ENCODE assay signal across 10 cellular contexts in genomic region chr3:69020424-69020823, GRCh38. TPM values are rescaled to one million over a fixed set of nuclear protein-coding genes. Genes with fewer than 3 reads are reported as not detected.
DNase-seq lines count a peak whose midpoint lies in the region; ATAC-seq and TF ChIP-seq lines count a peak whose summit lies in the region.
"Had no signal": no experiment of that assay in that cellular context is flagged by ENCODE, and none has a peak within 500 bp of the region (broad histone marks: within the 10 kb centered on the region; RNA-seq: fewer than 3 reads in every experiment).

No MANE protein-coding gene starts in this region.

- DNase-seq in BJ (ENCODE audit: low read depth): no peak
- no peak for DNase-seq in HFFc6
- peak; percentile 7 for DNase-seq in kidney glomerular epithelial cell (lab: John Stamatoyannopoulos, UW)
- DNase-seq in glomerular visceral epithelial cell (ENCODE audit: extremely low spot score): no peak
- DNase-seq in NCI-H1436 treated with DMSO at 0.1 percent for 48 hours (lab: John Stamatoyannopoulos, UW): no peak
- no peak for DNase-seq in DMS153 (lab: John Stamatoyannopoulos, UW)
- DNase-seq: head of caudate nucleus had no signal

- H3K27me3 ChIP-seq in BJ (ENCODE audit: control insufficient read depth, insufficient read depth, low read length): no peaks in the 10 kb centered on the region

- peaks cover 11% of the 10 kb centered on the region for H3K36me3 Mint-ChIP-seq in HFFc6 (ENCODE audit: low read depth)

- peak; percentile 34 for TF ChIP-seq CTCF in BJ (IDR thresholded peaks at IDR 0.05; ENCODE audit: insufficient read depth, low read depth, low read length)
- peak; percentile 73 for TF ChIP-seq CTCF in HFFc6 (IDR thresholded peaks at IDR 0.05)
- TF ChIP-seq CTCF in VCaP (conservative IDR thresholded peaks at IDR 0.05): peak; percentile 78

- no peak for ATAC-seq in GM21528 (IDR thresholded peaks at IDR 0.05; ENCODE audit: low FRiP score, unreplicated experiment)

- no peak overlapping the region for H3K4me3 Mint-ChIP-seq in HFFc6
- H3K4me3 Mint-ChIP-seq: mesothelial cell of epicardium had no signal

- POLR2A ChIA-PET in BJ (lab: Charles Lee): no interaction called here

- H3K36me3 ChIP-seq in BJ (ENCODE audit: control insufficient read depth, insufficient read depth, low read length): peaks cover 9% of the 10 kb centered on the region

- H3K27ac ChIP-seq in VCaP: no peak overlapping the region

- H3K9me3 Mint-ChIP-seq in HFFc6: no peaks in the 10 kb centered on the region
- H3K9me3 Mint-ChIP-seq: mesothelial cell of epicardium had no signal

- no peak overlapping the region for H3K4me3 ChIP-seq in BJ (ENCODE audit: low read depth, low read length)

- no peaks in the 10 kb centered on the region; the same call in 1 of the 2 replicates for H3K27me3 Mint-ChIP-seq in HFFc6 (ENCODE audit: insufficient read depth)

- CTCF ChIA-PET in BJ (lab: Yijun Ruan, JAX): no interaction called here

- H3K4me1 Mint-ChIP-seq in HFFc6 (ENCODE audit: low read depth): peaks cover 10% of the 10 kb centered on the region
- H3K4me1 Mint-ChIP-seq: mesothelial cell of epicardium had no signal

- no peak overlapping the region for H3K27ac Mint-ChIP-seq in HFFc6
- H3K27ac Mint-ChIP-seq: mesothelial cell of epicardium had no signal

RNA-seq across cellular contexts. Expression of gene EOGT, which starts 6.9 kb away (rescaled TPM):
- polyA plus RNA-seq in BJ (2011; rRNA removed): 18.9 and 31.2 TPM in 2 replicates
- 22.2 and 22.8 TPM in 2 replicates for polyA minus RNA-seq in BJ (2011; rRNA and poly(A)+ RNA removed)
- total RNA-seq in HFFc6 (2021; fragmentation: NEBNext Ultra II Directional; extraction: Animal tissue kit (Norgen Biotek cat#: 25700)): 10 to 100 TPM; 26.9 to 31.6 (median 28.2) TPM

RNA-seq across cellular contexts. Expression of gene TMF1, which starts 31.7 kb away (rescaled TPM):
- 7.7 and 14.3 TPM in 2 replicates for polyA plus RNA-seq in BJ (2011; rRNA removed)
- 9.7 and 10.0 TPM in 2 replicates for polyA minus RNA-seq in BJ (2011; rRNA and poly(A)+ RNA removed)
- 10 to 100 TPM; 43.7 to 46.9 (median 45.2) TPM for total RNA-seq in HFFc6 (2021; fragmentation: NEBNext Ultra II Directional; extraction: Animal tissue kit (Norgen Biotek cat#: 25700))

RNA-seq across cellular contexts. Expression of gene UBA3, which starts 59.7 kb away (rescaled TPM):
- polyA plus RNA-seq in BJ (2011; rRNA removed): 36.6 and 71.8 TPM in 2 replicates
- 16.0 and 20.5 TPM in 2 replicates for polyA minus RNA-seq in BJ (2011; rRNA and poly(A)+ RNA removed)
- total RNA-seq in HFFc6 (2021; fragmentation: NEBNext Ultra II Directional; extraction: Animal tissue kit (Norgen Biotek cat#: 25700)): 10 to 100 TPM; 62.1 to 75.4 (median 63.6) TPM
